ENCODE assay signal across 2 cellular contexts in the genomic region with DNA sequence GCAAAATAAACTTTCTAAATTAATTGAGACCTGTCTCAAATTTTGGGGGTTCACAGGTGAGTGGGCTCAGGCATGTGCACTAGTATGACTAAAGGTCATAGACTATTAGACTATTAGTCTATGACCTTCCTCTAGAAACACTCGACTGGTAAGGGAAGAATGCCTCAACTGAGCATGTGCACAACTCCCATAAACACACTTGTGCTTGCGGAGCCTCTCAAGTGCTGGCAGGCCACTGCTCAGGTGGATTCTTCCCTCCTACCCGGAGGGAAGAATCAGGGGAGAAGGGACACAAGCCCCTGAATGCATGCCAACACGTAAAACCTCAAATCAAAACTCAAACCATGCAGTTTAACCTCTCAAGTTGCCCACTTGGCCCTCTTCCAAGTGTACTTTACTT.
TF ChIP-seq lines count a peak whose summit lies in the region.

No MANE protein-coding gene starts in this region.

TF ChIP-seq in GM23338, 12 proteins besides CTCF, POLR2A, EP300 and RAD21:
- no peak for TF ChIP-seq NANOG (IDR thresholded peaks at IDR 0.05; ENCODE audit: borderline replicate concordance)
- TF ChIP-seq ZNF114 (CRISPR knock-in tag; IDR thresholded peaks at IDR 0.05): no peak
- TF ChIP-seq, protein P1, sequence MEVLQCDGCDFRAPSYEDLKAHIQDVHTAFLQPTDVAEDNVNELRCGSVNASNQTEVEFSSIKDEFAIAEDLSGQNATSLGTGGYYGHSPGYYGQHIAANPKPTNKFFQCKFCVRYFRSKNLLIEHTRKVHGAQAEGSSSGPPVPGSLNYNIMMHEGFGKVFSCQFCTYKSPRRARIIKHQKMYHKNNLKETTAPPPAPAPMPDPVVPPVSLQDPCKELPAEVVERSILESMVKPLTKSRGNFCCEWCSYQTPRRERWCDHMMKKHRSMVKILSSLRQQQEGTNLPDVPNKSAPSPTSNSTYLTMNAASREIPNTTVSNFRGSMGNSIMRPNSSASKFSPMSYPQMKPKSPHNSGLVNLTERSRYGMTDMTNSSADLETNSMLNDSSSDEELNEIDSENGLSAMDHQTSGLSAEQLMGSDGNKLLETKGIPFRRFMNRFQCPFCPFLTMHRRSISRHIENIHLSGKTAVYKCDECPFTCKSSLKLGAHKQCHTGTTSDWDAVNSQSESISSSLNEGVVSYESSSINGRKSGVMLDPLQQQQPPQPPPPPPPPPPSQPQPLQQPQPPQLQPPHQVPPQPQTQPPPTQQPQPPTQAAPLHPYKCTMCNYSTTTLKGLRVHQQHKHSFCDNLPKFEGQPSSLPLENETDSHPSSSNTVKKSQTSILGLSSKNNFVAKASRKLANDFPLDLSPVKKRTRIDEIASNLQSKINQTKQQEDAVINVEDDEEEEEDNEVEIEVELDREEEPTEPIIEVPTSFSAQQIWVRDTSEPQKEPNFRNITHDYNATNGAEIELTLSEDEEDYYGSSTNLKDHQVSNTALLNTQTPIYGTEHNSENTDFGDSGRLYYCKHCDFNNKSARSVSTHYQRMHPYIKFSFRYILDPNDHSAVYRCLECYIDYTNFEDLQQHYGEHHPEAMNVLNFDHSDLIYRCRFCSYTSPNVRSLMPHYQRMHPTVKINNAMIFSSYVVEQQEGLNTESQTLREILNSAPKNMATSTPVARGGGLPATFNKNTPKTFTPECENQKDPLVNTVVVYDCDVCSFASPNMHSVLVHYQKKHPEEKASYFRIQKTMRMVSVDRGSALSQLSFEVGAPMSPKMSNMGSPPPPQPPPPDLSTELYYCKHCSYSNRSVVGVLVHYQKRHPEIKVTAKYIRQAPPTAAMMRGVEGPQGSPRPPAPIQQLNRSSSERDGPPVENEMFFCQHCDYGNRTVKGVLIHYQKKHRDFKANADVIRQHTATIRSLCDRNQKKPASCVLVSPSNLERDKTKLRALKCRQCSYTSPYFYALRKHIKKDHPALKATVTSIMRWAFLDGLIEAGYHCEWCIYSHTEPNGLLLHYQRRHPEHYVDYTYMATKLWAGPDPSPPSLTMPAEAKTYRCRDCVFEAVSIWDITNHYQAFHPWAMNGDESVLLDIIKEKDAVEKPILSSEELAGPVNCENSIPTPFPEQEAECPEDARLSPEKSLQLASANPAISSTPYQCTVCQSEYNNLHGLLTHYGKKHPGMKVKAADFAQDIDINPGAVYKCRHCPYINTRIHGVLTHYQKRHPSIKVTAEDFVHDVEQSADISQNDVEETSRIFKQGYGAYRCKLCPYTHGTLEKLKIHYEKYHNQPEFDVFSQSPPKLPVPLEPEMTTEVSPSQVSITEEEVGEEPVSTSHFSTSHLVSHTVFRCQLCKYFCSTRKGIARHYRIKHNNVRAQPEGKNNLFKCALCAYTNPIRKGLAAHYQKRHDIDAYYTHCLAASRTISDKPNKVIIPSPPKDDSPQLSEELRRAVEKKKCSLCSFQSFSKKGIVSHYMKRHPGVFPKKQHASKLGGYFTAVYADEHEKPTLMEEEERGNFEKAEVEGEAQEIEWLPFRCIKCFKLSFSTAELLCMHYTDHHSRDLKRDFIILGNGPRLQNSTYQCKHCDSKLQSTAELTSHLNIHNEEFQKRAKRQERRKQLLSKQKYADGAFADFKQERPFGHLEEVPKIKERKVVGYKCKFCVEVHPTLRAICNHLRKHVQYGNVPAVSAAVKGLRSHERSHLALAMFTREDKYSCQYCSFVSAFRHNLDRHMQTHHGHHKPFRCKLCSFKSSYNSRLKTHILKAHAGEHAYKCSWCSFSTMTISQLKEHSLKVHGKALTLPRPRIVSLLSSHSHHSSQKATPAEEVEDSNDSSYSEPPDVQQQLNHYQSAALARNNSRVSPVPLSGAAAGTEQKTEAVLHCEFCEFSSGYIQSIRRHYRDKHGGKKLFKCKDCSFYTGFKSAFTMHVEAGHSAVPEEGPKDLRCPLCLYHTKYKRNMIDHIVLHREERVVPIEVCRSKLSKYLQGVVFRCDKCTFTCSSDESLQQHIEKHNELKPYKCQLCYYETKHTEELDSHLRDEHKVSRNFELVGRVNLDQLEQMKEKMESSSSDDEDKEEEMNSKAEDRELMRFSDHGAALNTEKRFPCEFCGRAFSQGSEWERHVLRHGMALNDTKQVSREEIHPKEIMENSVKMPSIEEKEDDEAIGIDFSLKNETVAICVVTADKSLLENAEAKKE (CRISPR knock-in tag; IDR thresholded peaks at IDR 0.05): no peak
- TF ChIP-seq, protein P2, sequence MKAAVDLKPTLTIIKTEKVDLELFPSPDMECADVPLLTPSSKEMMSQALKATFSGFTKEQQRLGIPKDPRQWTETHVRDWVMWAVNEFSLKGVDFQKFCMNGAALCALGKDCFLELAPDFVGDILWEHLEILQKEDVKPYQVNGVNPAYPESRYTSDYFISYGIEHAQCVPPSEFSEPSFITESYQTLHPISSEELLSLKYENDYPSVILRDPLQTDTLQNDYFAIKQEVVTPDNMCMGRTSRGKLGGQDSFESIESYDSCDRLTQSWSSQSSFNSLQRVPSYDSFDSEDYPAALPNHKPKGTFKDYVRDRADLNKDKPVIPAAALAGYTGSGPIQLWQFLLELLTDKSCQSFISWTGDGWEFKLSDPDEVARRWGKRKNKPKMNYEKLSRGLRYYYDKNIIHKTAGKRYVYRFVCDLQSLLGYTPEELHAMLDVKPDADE (IDR thresholded peaks at IDR 0.05): no peak
- TF ChIP-seq STAT1 (IDR thresholded peaks at IDR 0.05; ENCODE audit: unreplicated experiment): no peak
- TF ChIP-seq ZNF331 (CRISPR knock-in tag; IDR thresholded peaks at IDR 0.05; ENCODE audit: low read depth): no peak
- TF ChIP-seq CREB1 (CRISPR knock-in tag; IDR thresholded peaks at IDR 0.05; ENCODE audit: low read depth): no peak

TF ChIP-seq in GM12878, 131 proteins besides CTCF, POLR2A, EP300 and RAD21:
- TF ChIP-seq, protein P3, sequence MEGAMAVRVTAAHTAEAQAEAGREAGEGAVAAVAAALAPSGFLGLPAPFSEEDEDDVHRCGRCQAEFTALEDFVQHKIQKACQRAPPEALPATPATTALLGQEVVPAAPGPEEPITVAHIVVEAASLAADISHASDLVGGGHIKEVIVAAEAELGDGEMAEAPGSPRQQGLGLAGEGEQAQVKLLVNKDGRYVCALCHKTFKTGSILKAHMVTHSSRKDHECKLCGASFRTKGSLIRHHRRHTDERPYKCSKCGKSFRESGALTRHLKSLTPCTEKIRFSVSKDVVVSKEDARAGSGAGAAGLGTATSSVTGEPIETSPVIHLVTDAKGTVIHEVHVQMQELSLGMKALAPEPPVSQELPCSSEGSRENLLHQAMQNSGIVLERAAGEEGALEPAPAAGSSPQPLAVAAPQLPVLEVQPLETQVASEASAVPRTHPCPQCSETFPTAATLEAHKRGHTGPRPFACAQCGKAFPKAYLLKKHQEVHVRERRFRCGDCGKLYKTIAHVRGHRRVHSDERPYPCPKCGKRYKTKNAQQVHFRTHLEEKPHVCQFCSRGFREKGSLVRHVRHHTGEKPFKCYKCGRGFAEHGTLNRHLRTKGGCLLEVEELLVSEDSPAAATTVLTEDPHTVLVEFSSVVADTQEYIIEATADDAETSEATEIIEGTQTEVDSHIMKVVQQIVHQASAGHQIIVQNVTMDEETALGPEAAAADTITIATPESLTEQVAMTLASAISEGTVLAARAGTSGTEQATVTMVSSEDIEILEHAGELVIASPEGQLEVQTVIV (IDR thresholded peaks at IDR 0.05; ENCODE audit: borderline replicate concordance, partially characterized antibody): no peak
- no peak for TF ChIP-seq MYC (IDR thresholded peaks at IDR 0.05; ENCODE audit: insufficient read depth, insufficient read length, insufficient replicate concordance, low read length, severe bottlenecking)
- no peak for TF ChIP-seq FOS (IDR thresholded peaks at IDR 0.05; ENCODE audit: borderline replicate concordance, extremely low read depth, insufficient read length)
- TF ChIP-seq STAT1 (conservative IDR thresholded peaks at IDR 0.05): no peak
- no peak for TF ChIP-seq FOXK2 (IDR thresholded peaks at IDR 0.05)
- TF ChIP-seq ZBED1 (IDR thresholded peaks at IDR 0.05; ENCODE audit: borderline replicate concordance): no peak
- TF ChIP-seq RAD51 (IDR thresholded peaks at IDR 0.05): no peak
- TF ChIP-seq SMAD1 (IDR thresholded peaks at IDR 0.05; ENCODE audit: low read depth, partially characterized antibody): no peak
- TF ChIP-seq CBX3 (IDR thresholded peaks at IDR 0.05; ENCODE audit: borderline replicate concordance, low read depth): no peak
- TF ChIP-seq RUNX3 (IDR thresholded peaks at IDR 0.05; ENCODE audit: low read length): no peak
- TF ChIP-seq, protein P4, sequence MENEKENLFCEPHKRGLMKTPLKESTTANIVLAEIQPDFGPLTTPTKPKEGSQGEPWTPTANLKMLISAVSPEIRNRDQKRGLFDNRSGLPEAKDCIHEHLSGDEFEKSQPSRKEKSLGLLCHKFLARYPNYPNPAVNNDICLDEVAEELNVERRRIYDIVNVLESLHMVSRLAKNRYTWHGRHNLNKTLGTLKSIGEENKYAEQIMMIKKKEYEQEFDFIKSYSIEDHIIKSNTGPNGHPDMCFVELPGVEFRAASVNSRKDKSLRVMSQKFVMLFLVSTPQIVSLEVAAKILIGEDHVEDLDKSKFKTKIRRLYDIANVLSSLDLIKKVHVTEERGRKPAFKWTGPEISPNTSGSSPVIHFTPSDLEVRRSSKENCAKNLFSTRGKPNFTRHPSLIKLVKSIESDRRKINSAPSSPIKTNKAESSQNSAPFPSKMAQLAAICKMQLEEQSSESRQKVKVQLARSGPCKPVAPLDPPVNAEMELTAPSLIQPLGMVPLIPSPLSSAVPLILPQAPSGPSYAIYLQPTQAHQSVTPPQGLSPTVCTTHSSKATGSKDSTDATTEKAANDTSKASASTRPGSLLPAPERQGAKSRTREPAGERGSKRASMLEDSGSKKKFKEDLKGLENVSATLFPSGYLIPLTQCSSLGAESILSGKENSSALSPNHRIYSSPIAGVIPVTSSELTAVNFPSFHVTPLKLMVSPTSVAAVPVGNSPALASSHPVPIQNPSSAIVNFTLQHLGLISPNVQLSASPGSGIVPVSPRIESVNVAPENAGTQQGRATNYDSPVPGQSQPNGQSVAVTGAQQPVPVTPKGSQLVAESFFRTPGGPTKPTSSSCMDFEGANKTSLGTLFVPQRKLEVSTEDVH (IDR thresholded peaks at IDR 0.05; ENCODE audit: low read depth, partially characterized antibody): no peak
- TF ChIP-seq PAX8 (IDR thresholded peaks at IDR 0.05): no peak
- no peak for TF ChIP-seq ZNF207 (IDR thresholded peaks at IDR 0.05; ENCODE audit: borderline replicate concordance)
- TF ChIP-seq JUNB (IDR thresholded peaks at IDR 0.05): no peak
- no peak for TF ChIP-seq SP1 (IDR thresholded peaks at IDR 0.05; ENCODE audit: low read depth, low read length)
- TF ChIP-seq EZH2 (IDR thresholded peaks at IDR 0.05; ENCODE audit: borderline replicate concordance, control insufficient read depth, low read depth, low read length): no peak
- no peak for TF ChIP-seq NR2C2 (IDR thresholded peaks at IDR 0.05; ENCODE audit: borderline replicate concordance, control insufficient read depth, insufficient read length, low read depth)
- TF ChIP-seq, protein P5, sequence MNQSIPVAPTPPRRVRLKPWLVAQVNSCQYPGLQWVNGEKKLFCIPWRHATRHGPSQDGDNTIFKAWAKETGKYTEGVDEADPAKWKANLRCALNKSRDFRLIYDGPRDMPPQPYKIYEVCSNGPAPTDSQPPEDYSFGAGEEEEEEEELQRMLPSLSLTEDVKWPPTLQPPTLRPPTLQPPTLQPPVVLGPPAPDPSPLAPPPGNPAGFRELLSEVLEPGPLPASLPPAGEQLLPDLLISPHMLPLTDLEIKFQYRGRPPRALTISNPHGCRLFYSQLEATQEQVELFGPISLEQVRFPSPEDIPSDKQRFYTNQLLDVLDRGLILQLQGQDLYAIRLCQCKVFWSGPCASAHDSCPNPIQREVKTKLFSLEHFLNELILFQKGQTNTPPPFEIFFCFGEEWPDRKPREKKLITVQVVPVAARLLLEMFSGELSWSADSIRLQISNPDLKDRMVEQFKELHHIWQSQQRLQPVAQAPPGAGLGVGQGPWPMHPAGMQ (IDR thresholded peaks at IDR 0.05; ENCODE audit: borderline replicate concordance): no peak
- TF ChIP-seq, protein P6, sequence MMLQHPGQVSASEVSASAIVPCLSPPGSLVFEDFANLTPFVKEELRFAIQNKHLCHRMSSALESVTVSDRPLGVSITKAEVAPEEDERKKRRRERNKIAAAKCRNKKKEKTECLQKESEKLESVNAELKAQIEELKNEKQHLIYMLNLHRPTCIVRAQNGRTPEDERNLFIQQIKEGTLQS (IDR thresholded peaks at IDR 0.05; ENCODE audit: borderline replicate concordance, extremely low read depth, low read depth, low read length): no peak
- no peak for TF ChIP-seq POU2F2 (IDR thresholded peaks at IDR 0.05; ENCODE audit: borderline replicate concordance, low read depth, low read length)
